Comparison of ENCODE assay signal across 16 cellular contexts in genomic region chr16:48359983-48360382, GRCh38. TPM values are rescaled to one million over a fixed set of nuclear protein-coding genes. Genes with fewer than 3 reads are reported as not detected.
DNase-seq lines count a peak whose midpoint lies in the region; ATAC-seq and TF ChIP-seq lines count a peak whose summit lies in the region.
"Had no signal": no experiment of that assay in that cellular context is flagged by ENCODE, and none has a peak within 500 bp of the region (broad histone marks: within the 10 kb centered on the region; RNA-seq: fewer than 3 reads in every experiment).

No MANE protein-coding gene starts in this region.

- TF ChIP-seq CTCF in mesothelial cell of epicardium (IDR thresholded peaks at IDR 0.05; ENCODE audit: unreplicated experiment): no peak

- H3K36me3 Mint-ChIP-seq in mesothelial cell of epicardium: peaks cover 7% of the 10 kb centered on the region

- no peak overlapping the region for H3K4me3 Mint-ChIP-seq in mesothelial cell of epicardium
- H3K4me3 Mint-ChIP-seq: CD4-positive, alpha-beta T cell; GM23338 had no signal

- H3K9me3 Mint-ChIP-seq in mesothelial cell of epicardium: no peaks in the 10 kb centered on the region
- H3K9me3 Mint-ChIP-seq: CD4-positive, alpha-beta T cell; GM23338 had no signal

- no peaks in the 10 kb centered on the region for H3K27me3 Mint-ChIP-seq in mesothelial cell of epicardium (ENCODE audit: low read depth)
- H3K27me3 Mint-ChIP-seq: CD4-positive, alpha-beta T cell had no signal

- ATAC-seq in left lobe of liver: peak; percentile 3
- ATAC-seq: A549, GM23338 had no signal

- H3K27ac Mint-ChIP-seq in mesothelial cell of epicardium: peak overlapping the region; percentile 17
- H3K27ac Mint-ChIP-seq: CD4-positive, alpha-beta T cell; GM23338 had no signal

- DNase-seq in NCI-H2227 treated with DMSO at 0.1 percent for 48 hours (lab: John Stamatoyannopoulos, UW) (peak; percentile 6), NCI-H2227 (lab: John Stamatoyannopoulos, UW; ENCODE audit: unreplicated experiment) (no peak), left lobe of liver (ENCODE audit: low spot score) (no peak), mesothelial cell of epicardium (ENCODE audit: low spot score in 2 of 2, unreplicated experiment in 2 of 2) (no peak), NCI-H524 treated with DMSO at 0.1 percent for 48 hours (lab: John Stamatoyannopoulos, UW) (no peak), globus pallidus (ENCODE audit: low spot score) (no peak), NCI-H1694 treated with DMSO at 0.1 percent for 48 hours (lab: John Stamatoyannopoulos, UW) (no peak)
- DNase-seq: AML-193; CD4-positive, alpha-beta T cell; DMS153; DMS79; GDM1; HCEC 1CT; IMR-90 had no signal

- peaks cover 11% of the 10 kb centered on the region for H3K4me1 Mint-ChIP-seq in mesothelial cell of epicardium

RNA-seq across cellular contexts. Expression of gene SIAH1, which starts 25.2 kb away (rescaled TPM):
- total RNA-seq in left lobe of liver: 6.9 TPM
- 41.5 to 44.0 TPM (median 43.8 TPM) in 3 replicates for total RNA-seq in mesothelial cell of epicardium
